In genomic region chr16:11133344-11133921, GRCh38 we compare ENCODE assay signal across 7 cellular contexts.
DNase-seq lines count a peak whose midpoint lies in the region; ATAC-seq and TF ChIP-seq lines count a peak whose summit lies in the region.

No MANE protein-coding gene starts in this region.

- TF ChIP-seq POLR2A in thyroid gland (IDR thresholded peaks at IDR 0.05): peak in 1 of 2 donors; percentile 45

- H3K4me3 ChIP-seq in LNCaP clone FGC (ENCODE audit: low read depth, low read length) (no peak overlapping the region), brain microvascular endothelial cell (ENCODE audit: low read depth, low read length) (no peak overlapping the region), thyroid gland (replicated peaks in 1 of 3) (no peak overlapping the region)

- H3K27me3 ChIP-seq in brain microvascular endothelial cell (replicated peaks) (no peaks in the 10 kb centered on the region), thyroid gland (no peaks in the 10 kb centered on the region)

- no peaks in the 10 kb centered on the region for H3K9me3 ChIP-seq in thyroid gland

- intact Hi-C loops in thyroid gland (cut with DNase I): loop anchor here (10.0 kb wide), 1 partner anchor 79 kb away; no protein-coding TSS in a partner anchor

- ATAC-seq in HG03439 (IDR thresholded peaks at IDR 0.05; ENCODE audit: unreplicated experiment): no peak

- H3K36me3 ChIP-seq in brain microvascular endothelial cell (replicated peaks): no peaks in the 10 kb centered on the region
- no peaks in the 10 kb centered on the region for H3K36me3 ChIP-seq in thyroid gland

- WGBS in thyroid gland, 2 donors: 20 to 29% methylated on average over 12 of the region's 12 CpGs

- H3K4me1 ChIP-seq in thyroid gland: peaks cover 57 to 90% of the 10 kb centered on the region in 2 donors

- DNase-seq in LNCaP clone FGC (ENCODE audit: low read depth) (peak; percentile 61), brain microvascular endothelial cell (peak; percentile 95), kidney glomerular epithelial cell (lab: John Stamatoyannopoulos, UW) (peak; percentile 93), thyroid gland (peak; percentile 95 to 97), GF-D8 (lab: John Stamatoyannopoulos, UW) (no peak), DMS153 (lab: John Stamatoyannopoulos, UW) (no peak)

- in situ Hi-C loops in brain microvascular endothelial cell (cut with HindIII; ENCODE audit: low pct_ligation_motif_present, low sequenced_read_pairs): no loop called here

- TF ChIP-seq CTCF in LNCaP clone FGC (IDR thresholded peaks at IDR 0.05; ENCODE audit: control insufficient read depth, extremely low read depth, insufficient read depth): no peak
- TF ChIP-seq CTCF in brain microvascular endothelial cell (IDR thresholded peaks at IDR 0.05; ENCODE audit: low read depth, low read length, missing control alignments): no peak
- TF ChIP-seq CTCF in thyroid gland (IDR thresholded peaks at IDR 0.05): peak in 2 of 6 experiments; percentile 7 to 15

- peak overlapping the region; percentile 58 for H3K27ac ChIP-seq in brain microvascular endothelial cell
- H3K27ac ChIP-seq in thyroid gland: peak overlapping the region; percentile 23 to 99 (median 87)

Comparison
In these comparisons a context has a peak if more than half of its experiments do, and no peak if none do; other contexts are left out.
1. DNase-seq: peak in LNCaP clone FGC (single experiment), brain microvascular endothelial cell (single experiment), kidney glomerular epithelial cell (single experiment) and thyroid gland (2 of 2); none in GF-D8 (single experiment) and DMS153 (single experiment).